ENCODE assay signal across 28 cellular contexts in genomic region chr5:29351170-29351569, GRCh38.
"Had no signal": no experiment of that assay in that cellular context is flagged by ENCODE, and none has a peak within 500 bp of the region (broad histone marks: within the 10 kb centered on the region; RNA-seq: fewer than 3 reads in every experiment).

No MANE protein-coding gene starts in this region.

- H3K27ac Mint-ChIP-seq: dendritic cell treated with granulocyte-macrophage colony-stimulating factor and Interleukin-4, amounts not matched to agents 40 ng/mL and 50 ng/mL, for 4 days; effector memory CD8-positive, alpha-beta T cell; endodermal cell; mesothelial cell of epicardium had no signal

- H3K36me3 ChIP-seq: colonic mucosa, esophagus squamous epithelium, gastrocnemius medialis, heart right ventricle, left lung, lower lobe of right lung had no signal

- H3K27ac ChIP-seq: colonic mucosa, epithelial cell of prostate, esophagus squamous epithelium, gastrocnemius medialis, heart right ventricle, left lung, lower lobe of right lung had no signal

- H3K4me3 Mint-ChIP-seq: dendritic cell treated with granulocyte-macrophage colony-stimulating factor and Interleukin-4, amounts not matched to agents 40 ng/mL and 50 ng/mL, for 4 days; effector memory CD8-positive, alpha-beta T cell; endodermal cell; mesothelial cell of epicardium had no signal

- H3K9me3 ChIP-seq: colonic mucosa, esophagus squamous epithelium, gastrocnemius medialis, lower lobe of right lung had no signal

- FAIRE-seq: endometrium, islet of Langerhans, keratinocyte had no signal

- H3K9me3 Mint-ChIP-seq: effector memory CD8-positive, alpha-beta T cell had no signal

- DNase-seq: colonic mucosa; cortex of kidney; effector CD8-positive, alpha-beta T cell; effector memory CD8-positive, alpha-beta T cell; endodermal cell; erythroblast; esophagus squamous epithelium; foreskin fibroblast; foreskin melanocyte; gastrocnemius medialis; glutamatergic neuron; head of caudate nucleus; heart right ventricle; hippocampal formation; kidney glomerular epithelial cell; left colon; left lung; left ventricle myocardium superior; lower lobe of right lung; mesenchymal stem cell; mucosa of descending colon had no signal

- H3K27me3 ChIP-seq: colonic mucosa, esophagus squamous epithelium, gastrocnemius medialis, heart right ventricle, left lung had no signal

- H3K4me1 ChIP-seq: colonic mucosa, esophagus squamous epithelium, gastrocnemius medialis, heart right ventricle, left lung, lower lobe of right lung had no signal

- H3K4me1 Mint-ChIP-seq: endodermal cell, mesothelial cell of epicardium had no signal

- H3K36me3 Mint-ChIP-seq: mesothelial cell of epicardium had no signal

- ATAC-seq: effector memory CD8-positive, alpha-beta T cell; esophagus mucosa; gastrocnemius medialis; heart right ventricle; left colon; left lung; left ventricle myocardium superior; lower lobe of right lung; mucosa of descending colon had no signal

- H3K4me3 ChIP-seq: colonic mucosa, esophagus squamous epithelium, gastrocnemius medialis, heart right ventricle, left lung, lower lobe of right lung, mucosa of descending colon had no signal
